In genomic region chr10:132909491-132910071, GRCh38 we compare ENCODE assay signal across 17 cellular contexts. TPM values are rescaled to one million over a fixed set of nuclear protein-coding genes. Genes with fewer than 3 reads are reported as not detected.
DNase-seq lines count a peak whose midpoint lies in the region; ATAC-seq and TF ChIP-seq lines count a peak whose summit lies in the region.
"Had no signal": no experiment of that assay in that cellular context is flagged by ENCODE, and none has a peak within 500 bp of the region (broad histone marks: within the 10 kb centered on the region; RNA-seq: fewer than 3 reads in every experiment).

No MANE protein-coding gene starts in this region.

- H3K9me3 Mint-ChIP-seq in chondrocyte (ENCODE audit: low read depth) = peaks cover 8% of the 10 kb centered on the region

- no peak overlapping the region for H3K4me3 Mint-ChIP-seq in chondrocyte (ENCODE audit: unreplicated experiment)

- no peak overlapping the region for H2BK15ac ChIP-seq in neuronal stem cell (ENCODE audit: low read length)

- TF ChIP-seq CTCF in left ventricle myocardium inferior (IDR thresholded peaks at IDR 0.05; ENCODE audit: borderline replicate concordance) = no peak
- TF ChIP-seq CTCF in chondrocyte (IDR thresholded peaks at IDR 0.05) = no peak
- TF ChIP-seq CTCF in upper lobe of right lung (IDR thresholded peaks at IDR 0.05) = no peak
- TF ChIP-seq CTCF in GM10266 (IDR thresholded peaks at IDR 0.05; ENCODE audit: control insufficient read depth, insufficient read depth, low read depth, missing control alignments) = no peak

- intact Hi-C loops in left cardiac atrium (cut with DNase I) (no loop called here), left ventricle myocardium inferior (cut with micrococcal nuclease) (no loop called here), upper lobe of right lung (cut with DNase I) (no loop called here)

- no peak overlapping the region for H2BK12ac ChIP-seq in neuronal stem cell (ENCODE audit: low read length)

- no peak overlapping the region for H3K9ac ChIP-seq in neuronal stem cell (ENCODE audit: low read depth, low read length, poor library complexity)

- H2BK120ac ChIP-seq in neuronal stem cell (ENCODE audit: low read depth, low read length) = peak overlapping the region; percentile 47

- H3K79me1 ChIP-seq in neuronal stem cell (ENCODE audit: low read depth, low read length) = peaks cover 2% of the 10 kb centered on the region

- H3K4me3 ChIP-seq in left ventricle myocardium inferior (no peak overlapping the region), neuronal stem cell (ENCODE audit: low read length in 2 of 2) (no peak overlapping the region), upper lobe of right lung (no peak overlapping the region)

- H3K23ac ChIP-seq in neuronal stem cell (ENCODE audit: low read depth, low read length, poor library complexity) = no peak overlapping the region

- H4K91ac ChIP-seq in neuronal stem cell (ENCODE audit: low read depth, low read length, poor library complexity) = no peak overlapping the region

- no CpG with 5 or more reads among the region's 21 CpGs for WGBS in neuronal stem cell (ENCODE audit: extremely low coverage in 2 of 2, insufficient read length in 2 of 2, insufficient replicate concordance in 1 of 2), 2 donors

- no peak overlapping the region for H3K27ac Mint-ChIP-seq in chondrocyte (ENCODE audit: unreplicated experiment)

- no peak overlapping the region for H2AFZ ChIP-seq in neuronal stem cell (ENCODE audit: low read length)

- no peak overlapping the region for H2BK5ac ChIP-seq in neuronal stem cell (ENCODE audit: low read length)

- peaks cover 16% of the 10 kb centered on the region for H3K27me3 Mint-ChIP-seq in chondrocyte (ENCODE audit: low read depth)

- peaks cover 16% of the 10 kb centered on the region for H3K9me3 ChIP-seq in left ventricle myocardium inferior (replicated peaks)
- H3K9me3 ChIP-seq in neuronal stem cell (replicated peaks in 1 of 2; ENCODE audit: control insufficient read depth in 2 of 2, insufficient read depth in 1 of 2, low read depth in 1 of 2, low read length in 2 of 2) = peaks cover 0 to 6% of the 10 kb centered on the region in 2 donors
- H3K9me3 ChIP-seq in upper lobe of right lung = no peaks in the 10 kb centered on the region

- no peak overlapping the region for H3K14ac ChIP-seq in neuronal stem cell (ENCODE audit: low read length)

- ATAC-seq in left cardiac atrium = no peak
- no peak for ATAC-seq in upper lobe of right lung
- ATAC-seq in HG03457 (IDR thresholded peaks at IDR 0.05; ENCODE audit: unreplicated experiment) = no peak
- ATAC-seq: SK-N-SH treated with all-trans-retinoic acid at 6 μM for 48 hours had no signal

- H4K8ac ChIP-seq in neuronal stem cell (ENCODE audit: low read depth, low read length) = no peak overlapping the region

- peak overlapping the region; percentile 37 for H2AK5ac ChIP-seq in neuronal stem cell (ENCODE audit: low read depth, low read length)

- peaks cover 4% of the 10 kb centered on the region for H3K36me3 Mint-ChIP-seq in chondrocyte (ENCODE audit: low read depth)

- DNase-seq in left cardiac atrium = peak; percentile 17
- no peak for DNase-seq in left ventricle myocardium inferior
- DNase-seq in chondrocyte (ENCODE audit: low spot score) = peak; percentile 88
- DNase-seq in neuronal stem cell (ENCODE audit: low spot score) = no peak
- peak; percentile 58 for DNase-seq in upper lobe of right lung
- no peak for DNase-seq in GM10266 (ENCODE audit: extremely low spot score)
- no peak for DNase-seq in glomerular visceral epithelial cell (ENCODE audit: extremely low spot score)
- DNase-seq: C1 segment of cervical spinal cord, KBM-7, NCI-H1105, NCI-H1694, NCI-H2081 treated with DMSO at 0.1 percent for 48 hours, NCI-H748 treated with DMSO at 0.1 percent for 48 hours, SIG-M5 had no signal

- H3K27ac ChIP-seq in left ventricle myocardium inferior (replicated peaks) (no peak overlapping the region), neuronal stem cell (replicated peaks; ENCODE audit: low read length) (no peak overlapping the region), upper lobe of right lung (no peak overlapping the region)

- H3K4me1 ChIP-seq in left ventricle myocardium inferior (no peaks in the 10 kb centered on the region), neuronal stem cell (ENCODE audit: control insufficient read depth in 2 of 2, insufficient read depth in 1 of 2, low read depth in 1 of 2, low read length in 2 of 2) (peaks cover 0 to 9% of the 10 kb centered on the region in 2 donors), upper lobe of right lung (no peaks in the 10 kb centered on the region)

- no peak overlapping the region for H3K4ac ChIP-seq in neuronal stem cell (ENCODE audit: low read length)

- no peaks in the 10 kb centered on the region for H3K36me3 ChIP-seq in left ventricle myocardium inferior
- H3K36me3 ChIP-seq in neuronal stem cell (replicated peaks in 1 of 2; ENCODE audit: control insufficient read depth in 2 of 2, insufficient read depth in 2 of 2, low read length in 2 of 2) = no peaks in the 10 kb centered on the region
- H3K36me3 ChIP-seq in upper lobe of right lung = no peaks in the 10 kb centered on the region

- H3K27me3 ChIP-seq in left ventricle myocardium inferior (ENCODE audit: low read depth) = peaks cover 17% of the 10 kb centered on the region
- no peaks in the 10 kb centered on the region for H3K27me3 ChIP-seq in neuronal stem cell (ENCODE audit: control insufficient read depth in 3 of 3, insufficient read depth in 3 of 3, low read depth in 1 of 3, low read length in 3 of 3)
- no peaks in the 10 kb centered on the region for H3K27me3 ChIP-seq in upper lobe of right lung

- peak overlapping the region; percentile 80 for H3K18ac ChIP-seq in neuronal stem cell (ENCODE audit: low read length)

- H3K4me2 ChIP-seq in neuronal stem cell (ENCODE audit: insufficient read depth, low read length, poor library complexity, severe bottlenecking) = no peak overlapping the region

- H3K4me1 Mint-ChIP-seq in chondrocyte (ENCODE audit: low read depth) = no peaks in the 10 kb centered on the region

RNA-seq across cellular contexts. Expression of gene CFAP46, which starts 32.8 kb away (rescaled TPM):
- total RNA-seq in left cardiac atrium = 1 to 10 TPM; 1.2 to 1.7 TPM
- total RNA-seq in left ventricle myocardium inferior = 0.99 TPM
- total RNA-seq in chondrocyte = 0.49 to 0.92 TPM (median 0.89 TPM) in 3 replicates
- polyA plus RNA-seq in neuronal stem cell (2013, experiment 1 of 2) = 1.5 TPM
- polyA plus RNA-seq in neuronal stem cell (2013, experiment 2 of 2) = 1.4 TPM
- total RNA-seq in upper lobe of right lung = 0.52 TPM
- total RNA-seq: OCI-LY7 had no signal

Comparison
In these comparisons a context has a peak if more than half of its experiments do, and no peak if none do; other contexts are left out.
1. DNase-seq: peak in left cardiac atrium (single experiment), chondrocyte (single experiment) and upper lobe of right lung (single experiment); none in left ventricle myocardium inferior (single experiment), neuronal stem cell (single experiment), GM10266 (single experiment) and glomerular visceral epithelial cell (single experiment).